In genomic region chr5:175671013-175671412, GRCh38 we compare ENCODE assay signal across 25 cellular contexts. TPM values are rescaled to one million over a fixed set of nuclear protein-coding genes. Genes with fewer than 3 reads are reported as not detected.
DNase-seq lines count a peak whose midpoint lies in the region; ATAC-seq and TF ChIP-seq lines count a peak whose summit lies in the region.
"Had no signal": no experiment of that assay in that cellular context is flagged by ENCODE, and none has a peak within 500 bp of the region (broad histone marks: within the 10 kb centered on the region; RNA-seq: fewer than 3 reads in every experiment).

No MANE protein-coding gene starts in this region.

- H3K36me3 Mint-ChIP-seq in CD14-positive monocyte (peaks cover 25 to 55% of the 10 kb centered on the region in 2 donors), T-cell (peaks cover 14% of the 10 kb centered on the region)
- peaks cover 0 to 30% (median 13%) of the 10 kb centered on the region in 5 donors for H3K36me3 Mint-ChIP-seq in naive thymus-derived CD4-positive, alpha-beta T cell
- H3K36me3 Mint-ChIP-seq: type B pancreatic cell had no signal

- H3K27ac Mint-ChIP-seq in CD14-positive monocyte = peak overlapping the region; percentile 84 to 97 (median 92)
- peak overlapping the region; percentile 37 to 74 for H3K27ac Mint-ChIP-seq in T-cell
- H3K27ac Mint-ChIP-seq in naive thymus-derived CD4-positive, alpha-beta T cell = peak overlapping the region in 8 of 9 donors; percentile 3 to 82 (median 68)
- H3K27ac Mint-ChIP-seq: type B pancreatic cell had no signal

- POLR2A ChIA-PET in T-cell (lab: Charles Lee) = no interaction called here
- POLR2A ChIA-PET in naive thymus-derived CD4-positive, alpha-beta T cell (lab: Charles Lee) = no interaction called here

- no peak for DNase-seq in CD14-positive monocyte (ENCODE audit: low spot score)
- peak; percentile 67 for DNase-seq in Kasumi-1 (lab: John Stamatoyannopoulos, UW)
- DNase-seq in T-cell = peak in 1 of 34 experiments; percentile 19
- DNase-seq in naive thymus-derived CD4-positive, alpha-beta T cell = no peak
- no peak for DNase-seq in left lobe of liver (ENCODE audit: low spot score)
- no peak for DNase-seq in central memory CD4-positive, alpha-beta T cell
- DNase-seq: activated CD4-positive, alpha-beta T cell treated with anti-CD3 and anti-CD28 coated beads, Interleukin-2, amount 50 U/mL, for 48 hours; activated T-cell treated with anti-CD3 and anti-CD28 coated beads, Interleukin-2, amount 50 U/mL, for 4 hours; adrenal gland; Caco-2; effector CD4-positive, alpha-beta T cell; EL; esophagus squamous epithelium; NCI-H69; pancreas; SK-N-SH; stimulated activated CD4-positive, alpha-beta T cell treated with anti-CD3 and anti-CD28 coated beads, Interleukin-1b, Interleukin-23, amount 100 ng/mL, for 48 hours; stimulated activated naive CD8-positive, alpha-beta T cell treated with anti-CD3 and anti-CD28 coated beads, Interleukin-15, Interleukin-2, amounts not matched to agents 100 U/mL and 50 U/mL, for 24 hours had no signal

- CTCF ChIA-PET in T-cell (lab: Charles Lee) = no interaction called here
- CTCF ChIA-PET in naive thymus-derived CD4-positive, alpha-beta T cell (lab: Charles Lee) = no interaction called here

- intact Hi-C loops in CD14-positive monocyte (cut with micrococcal nuclease) = no loop called here
- intact Hi-C loops in naive thymus-derived CD4-positive, alpha-beta T cell (cut with micrococcal nuclease) = no loop called here

- H3K36me3 ChIP-seq in naive thymus-derived CD4-positive, alpha-beta T cell (ENCODE audit: control insufficient read depth in 2 of 3, insufficient read depth in 3 of 3, low read length in 3 of 3) = peaks cover 0 to 3% (median 0%) of the 10 kb centered on the region in 3 experiments
- H3K36me3 ChIP-seq: adrenal gland, esophagus squamous epithelium, HAP-1, pancreas had no signal

- H3K9me3 Mint-ChIP-seq in CD14-positive monocyte (peaks cover 0 to 2% (median 0%) of the 10 kb centered on the region in 7 donors), T-cell (no peaks in the 10 kb centered on the region)
- peaks cover 0 to 2% (median 0%) of the 10 kb centered on the region in 11 donors for H3K9me3 Mint-ChIP-seq in naive thymus-derived CD4-positive, alpha-beta T cell
- H3K9me3 Mint-ChIP-seq: activated T-cell treated with anti-CD3 and anti-CD28 coated beads, Interleukin-2, amount 50 U/mL, for 4 hours; type B pancreatic cell had no signal

- ATAC-seq in T-cell (replicated peaks in 1 of 4) = no peak
- peak; percentile 66 for ATAC-seq in naive thymus-derived CD4-positive, alpha-beta T cell
- ATAC-seq in left lobe of liver = no peak
- ATAC-seq in HG02981 (IDR thresholded peaks at IDR 0.05; ENCODE audit: unreplicated experiment) = no peak
- no peak for ATAC-seq in GM19395 (IDR thresholded peaks at IDR 0.05; ENCODE audit: unreplicated experiment)
- ATAC-seq: activated T-cell treated with anti-CD3 and anti-CD28 coated beads, Interleukin-2, amount 50 U/mL, for 4 hours; pancreas; sciatic nerve; stimulated activated naive CD8-positive, alpha-beta T cell treated with anti-CD3 and anti-CD28 coated beads, Interleukin-15, Interleukin-2, amounts not matched to agents 100 U/mL and 50 U/mL, for 24 hours had no signal

- H3K4me3 ChIP-seq in naive thymus-derived CD4-positive, alpha-beta T cell (ENCODE audit: low read length) = no peak overlapping the region
- H3K4me3 ChIP-seq: adrenal gland, esophagus squamous epithelium, HAP-1, pancreas had no signal

- H3K4me1 Mint-ChIP-seq in CD14-positive monocyte (peaks cover 100% of the 10 kb centered on the region), T-cell (peaks cover 69 to 71% (median 71%) of the 10 kb centered on the region in 3 donors)
- peaks cover 54 to 93% (median 78%) of the 10 kb centered on the region in 7 donors for H3K4me1 Mint-ChIP-seq in naive thymus-derived CD4-positive, alpha-beta T cell

- no peaks in the 10 kb centered on the region for H3K9me3 ChIP-seq in naive thymus-derived CD4-positive, alpha-beta T cell (ENCODE audit: control insufficient read depth in 2 of 3, low read length in 3 of 3)
- H3K9me3 ChIP-seq: adrenal gland, Caco-2, esophagus squamous epithelium, HAP-1, pancreas, SK-N-SH had no signal

- H3K27me3 Mint-ChIP-seq in CD14-positive monocyte (ENCODE audit: low read depth in 3 of 3) (peaks cover 0 to 2% (median 0%) of the 10 kb centered on the region in 3 donors), T-cell (no peaks in the 10 kb centered on the region)
- no peaks in the 10 kb centered on the region for H3K27me3 Mint-ChIP-seq in naive thymus-derived CD4-positive, alpha-beta T cell

- H3K4me1 ChIP-seq in naive thymus-derived CD4-positive, alpha-beta T cell (ENCODE audit: control insufficient read depth in 2 of 2, insufficient read depth in 2 of 2, low read length in 2 of 2) = peaks cover 0 to 23% of the 10 kb centered on the region in 2 donors
- H3K4me1 ChIP-seq: adrenal gland, HAP-1, pancreas had no signal

- H3K27ac ChIP-seq in naive thymus-derived CD4-positive, alpha-beta T cell (ENCODE audit: low read depth, low read length) = no peak overlapping the region
- H3K27ac ChIP-seq: adrenal gland, esophagus squamous epithelium, KMS-11, pancreas had no signal

- TF ChIP-seq CTCF in CD14-positive monocyte (IDR thresholded peaks at IDR 0.05) = no peak

- no peaks in the 10 kb centered on the region for H3K27me3 ChIP-seq in naive thymus-derived CD4-positive, alpha-beta T cell (ENCODE audit: control insufficient read depth in 2 of 2, insufficient read depth in 2 of 2, low read length in 2 of 2)
- H3K27me3 ChIP-seq: adrenal gland, pancreas had no signal

- H3K4me3 Mint-ChIP-seq in CD14-positive monocyte (peak overlapping the region; percentile 55 to 69), T-cell (peak overlapping the region in 1 of 3 donors; percentile 25)
- H3K4me3 Mint-ChIP-seq in naive thymus-derived CD4-positive, alpha-beta T cell = peak overlapping the region in 3 of 10 donors; percentile 7 to 14 (median 11)
- H3K4me3 Mint-ChIP-seq: activated T-cell treated with anti-CD3 and anti-CD28 coated beads, Interleukin-2, amount 50 U/mL, for 4 hours; type B pancreatic cell had no signal

RNA-seq across cellular contexts. Expression of gene HRH2, which starts 13.1 kb away (rescaled TPM):
- polyA plus RNA-seq in CD14-positive monocyte = 10 to 100 TPM; 10.6 to 25.5 TPM
- total RNA-seq in T-cell (10 to 100 TPM in 1 of 5 donors, 1 to 10 TPM in 4; 2.9 to 14.4 (median 5.5) TPM), left lobe of liver (0.23 TPM)
- 10 to 100 TPM in 3 of 5 experiments, 1 to 10 TPM in 2; 5.6 to 26.3 (median 12.9) TPM for total RNA-seq in naive thymus-derived CD4-positive, alpha-beta T cell
- 1 to 10 TPM; 5.0 to 8.0 TPM for polyA plus RNA-seq in naive thymus-derived CD4-positive, alpha-beta T cell
- total RNA-seq: bronchial epithelial cell, Caco-2 had no signal

Comparison
In these comparisons a context has a peak if more than half of its experiments do, and no peak if none do; other contexts are left out.
1. DNase-seq: peak in Kasumi-1 (2 of 2); none in CD14-positive monocyte (single experiment), naive thymus-derived CD4-positive, alpha-beta T cell (0 of 9), left lobe of liver (single experiment) and central memory CD4-positive, alpha-beta T cell (single experiment).
2. Peak in every context shown above with its lines, with median percentiles within 50 percentile points of each other: H3K27ac Mint-ChIP-seq.